In the genomic region with DNA sequence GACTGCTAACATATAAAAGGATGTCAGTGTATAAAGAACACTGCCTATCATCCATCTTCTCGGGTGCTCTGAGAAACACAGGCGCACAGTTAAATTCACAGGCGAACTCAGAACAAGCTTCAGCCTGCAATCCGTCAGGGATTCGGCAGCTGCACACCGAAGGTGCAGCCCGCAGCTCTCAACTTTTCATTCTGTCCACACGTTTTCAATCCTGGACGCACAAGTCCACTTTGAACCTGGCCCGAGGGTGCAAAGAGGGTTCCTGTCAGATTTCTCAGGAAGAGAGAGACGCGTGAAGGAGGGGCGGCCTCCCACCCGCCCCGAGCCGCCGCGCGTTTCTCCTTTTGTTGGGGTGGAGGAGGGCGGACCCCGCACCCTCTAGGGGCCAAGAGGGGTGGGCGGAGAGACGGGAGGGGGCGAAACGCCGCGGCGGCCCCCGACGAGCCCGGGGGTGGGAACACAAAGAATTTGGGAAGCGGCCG, we compare ENCODE assay signal across 1 cellular context.
TF ChIP-seq lines count a peak whose summit lies in the region.

No MANE protein-coding gene starts in this region.

TF ChIP-seq in GM23338, 12 proteins besides CTCF, POLR2A, EP300 and RAD21 (continued from another document):
- TF ChIP-seq, protein P1, sequence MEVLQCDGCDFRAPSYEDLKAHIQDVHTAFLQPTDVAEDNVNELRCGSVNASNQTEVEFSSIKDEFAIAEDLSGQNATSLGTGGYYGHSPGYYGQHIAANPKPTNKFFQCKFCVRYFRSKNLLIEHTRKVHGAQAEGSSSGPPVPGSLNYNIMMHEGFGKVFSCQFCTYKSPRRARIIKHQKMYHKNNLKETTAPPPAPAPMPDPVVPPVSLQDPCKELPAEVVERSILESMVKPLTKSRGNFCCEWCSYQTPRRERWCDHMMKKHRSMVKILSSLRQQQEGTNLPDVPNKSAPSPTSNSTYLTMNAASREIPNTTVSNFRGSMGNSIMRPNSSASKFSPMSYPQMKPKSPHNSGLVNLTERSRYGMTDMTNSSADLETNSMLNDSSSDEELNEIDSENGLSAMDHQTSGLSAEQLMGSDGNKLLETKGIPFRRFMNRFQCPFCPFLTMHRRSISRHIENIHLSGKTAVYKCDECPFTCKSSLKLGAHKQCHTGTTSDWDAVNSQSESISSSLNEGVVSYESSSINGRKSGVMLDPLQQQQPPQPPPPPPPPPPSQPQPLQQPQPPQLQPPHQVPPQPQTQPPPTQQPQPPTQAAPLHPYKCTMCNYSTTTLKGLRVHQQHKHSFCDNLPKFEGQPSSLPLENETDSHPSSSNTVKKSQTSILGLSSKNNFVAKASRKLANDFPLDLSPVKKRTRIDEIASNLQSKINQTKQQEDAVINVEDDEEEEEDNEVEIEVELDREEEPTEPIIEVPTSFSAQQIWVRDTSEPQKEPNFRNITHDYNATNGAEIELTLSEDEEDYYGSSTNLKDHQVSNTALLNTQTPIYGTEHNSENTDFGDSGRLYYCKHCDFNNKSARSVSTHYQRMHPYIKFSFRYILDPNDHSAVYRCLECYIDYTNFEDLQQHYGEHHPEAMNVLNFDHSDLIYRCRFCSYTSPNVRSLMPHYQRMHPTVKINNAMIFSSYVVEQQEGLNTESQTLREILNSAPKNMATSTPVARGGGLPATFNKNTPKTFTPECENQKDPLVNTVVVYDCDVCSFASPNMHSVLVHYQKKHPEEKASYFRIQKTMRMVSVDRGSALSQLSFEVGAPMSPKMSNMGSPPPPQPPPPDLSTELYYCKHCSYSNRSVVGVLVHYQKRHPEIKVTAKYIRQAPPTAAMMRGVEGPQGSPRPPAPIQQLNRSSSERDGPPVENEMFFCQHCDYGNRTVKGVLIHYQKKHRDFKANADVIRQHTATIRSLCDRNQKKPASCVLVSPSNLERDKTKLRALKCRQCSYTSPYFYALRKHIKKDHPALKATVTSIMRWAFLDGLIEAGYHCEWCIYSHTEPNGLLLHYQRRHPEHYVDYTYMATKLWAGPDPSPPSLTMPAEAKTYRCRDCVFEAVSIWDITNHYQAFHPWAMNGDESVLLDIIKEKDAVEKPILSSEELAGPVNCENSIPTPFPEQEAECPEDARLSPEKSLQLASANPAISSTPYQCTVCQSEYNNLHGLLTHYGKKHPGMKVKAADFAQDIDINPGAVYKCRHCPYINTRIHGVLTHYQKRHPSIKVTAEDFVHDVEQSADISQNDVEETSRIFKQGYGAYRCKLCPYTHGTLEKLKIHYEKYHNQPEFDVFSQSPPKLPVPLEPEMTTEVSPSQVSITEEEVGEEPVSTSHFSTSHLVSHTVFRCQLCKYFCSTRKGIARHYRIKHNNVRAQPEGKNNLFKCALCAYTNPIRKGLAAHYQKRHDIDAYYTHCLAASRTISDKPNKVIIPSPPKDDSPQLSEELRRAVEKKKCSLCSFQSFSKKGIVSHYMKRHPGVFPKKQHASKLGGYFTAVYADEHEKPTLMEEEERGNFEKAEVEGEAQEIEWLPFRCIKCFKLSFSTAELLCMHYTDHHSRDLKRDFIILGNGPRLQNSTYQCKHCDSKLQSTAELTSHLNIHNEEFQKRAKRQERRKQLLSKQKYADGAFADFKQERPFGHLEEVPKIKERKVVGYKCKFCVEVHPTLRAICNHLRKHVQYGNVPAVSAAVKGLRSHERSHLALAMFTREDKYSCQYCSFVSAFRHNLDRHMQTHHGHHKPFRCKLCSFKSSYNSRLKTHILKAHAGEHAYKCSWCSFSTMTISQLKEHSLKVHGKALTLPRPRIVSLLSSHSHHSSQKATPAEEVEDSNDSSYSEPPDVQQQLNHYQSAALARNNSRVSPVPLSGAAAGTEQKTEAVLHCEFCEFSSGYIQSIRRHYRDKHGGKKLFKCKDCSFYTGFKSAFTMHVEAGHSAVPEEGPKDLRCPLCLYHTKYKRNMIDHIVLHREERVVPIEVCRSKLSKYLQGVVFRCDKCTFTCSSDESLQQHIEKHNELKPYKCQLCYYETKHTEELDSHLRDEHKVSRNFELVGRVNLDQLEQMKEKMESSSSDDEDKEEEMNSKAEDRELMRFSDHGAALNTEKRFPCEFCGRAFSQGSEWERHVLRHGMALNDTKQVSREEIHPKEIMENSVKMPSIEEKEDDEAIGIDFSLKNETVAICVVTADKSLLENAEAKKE (CRISPR knock-in tag; IDR thresholded peaks at IDR 0.05) = no peak
- TF ChIP-seq POLR2AphosphoS5 (IDR thresholded peaks at IDR 0.05; ENCODE audit: low read depth) = no peak
- TF ChIP-seq ZNF331 (CRISPR knock-in tag; IDR thresholded peaks at IDR 0.05; ENCODE audit: low read depth) = no peak
- no peak for TF ChIP-seq STAT1 (IDR thresholded peaks at IDR 0.05; ENCODE audit: unreplicated experiment)
- no peak for TF ChIP-seq ZNF114 (CRISPR knock-in tag; IDR thresholded peaks at IDR 0.05)
